8 cellular contexts compared by ENCODE assay signal in the genomic region with DNA sequence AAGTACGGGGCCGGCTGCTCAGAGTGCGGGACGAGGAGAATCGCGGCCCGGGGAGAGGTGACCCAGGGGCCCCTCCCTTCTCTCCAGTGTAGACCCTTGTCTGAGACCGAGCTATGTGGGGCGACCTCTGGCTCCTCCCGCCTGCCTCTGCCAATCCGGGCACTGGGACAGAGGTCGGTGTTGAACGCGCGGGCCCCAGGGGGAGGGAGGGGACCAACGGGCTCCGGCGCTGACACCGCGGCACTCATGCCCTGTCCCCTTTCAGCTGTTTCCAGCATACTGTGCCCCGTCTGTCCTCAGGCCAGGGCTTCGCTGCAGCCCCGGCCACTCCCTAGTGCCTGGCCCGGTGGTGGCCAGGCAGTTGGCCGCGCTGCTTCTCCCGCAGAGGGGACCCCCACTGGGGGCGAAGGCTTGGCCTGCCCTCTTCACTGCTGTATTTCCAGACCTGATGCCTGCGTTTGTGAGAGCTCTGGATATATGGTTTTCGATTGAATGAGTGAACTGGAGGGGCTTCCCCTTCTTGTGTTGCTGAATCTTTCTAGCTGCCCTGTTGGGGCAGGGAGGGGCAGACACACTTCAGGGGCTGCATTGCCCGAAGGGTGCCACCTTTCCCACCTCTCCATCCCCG. TPM values are rescaled to one million over a fixed set of nuclear protein-coding genes. Genes with fewer than 3 reads are reported as not detected.
A peak's percentile ranks its signal among the peaks of the same experiment; 100 is the strongest.
DNase-seq lines count a peak whose midpoint lies in the region; ATAC-seq, FAIRE-seq and TF ChIP-seq lines count a peak whose summit lies in the region.

No MANE protein-coding gene starts in this region.

- H3K27me3 Mint-ChIP-seq in activated naive CD8-positive, alpha-beta T cell treated with anti-CD3 and anti-CD28 coated beads for 36 hours, result no peaks in the 10 kb centered on the region

- peaks cover 0 to 45% (median 43%) of the 10 kb centered on the region in 9 donors for H3K36me3 ChIP-seq in heart left ventricle

- ATAC-seq in GM18505 (IDR thresholded peaks at IDR 0.05; ENCODE audit: unreplicated experiment) (peak; percentile 27), HG03045 (IDR thresholded peaks at IDR 0.05; ENCODE audit: unreplicated experiment) (peak; percentile 30), heart left ventricle (peak; percentile 61 to 74 (median 67))

- intact Hi-C loops in heart left ventricle (cut with DNase I) (loop anchor here in 5 of 10 donors (5.0 to 10.0 kb wide), 3 partner anchors 50 to 397 kb away; no protein-coding TSS in a partner anchor), posterior vena cava (cut with DNase I) (no loop called here)

- no peaks in the 10 kb centered on the region for H3K9me3 ChIP-seq in heart left ventricle

- peak in 1 of 12 donors; percentile 19 for TF ChIP-seq CTCF in heart left ventricle (IDR thresholded peaks at IDR 0.05)

- H3K27me3 ChIP-seq in heart left ventricle, result no peaks in the 10 kb centered on the region

- H3K4me3 Mint-ChIP-seq in activated naive CD8-positive, alpha-beta T cell treated with anti-CD3 and anti-CD28 coated beads for 36 hours, result peak overlapping the region; percentile 100

- 6 to 16% (median 8%) methylated on average over 19 to 32 of the region's 32 CpGs for WGBS in heart left ventricle, 4 donors

- peak overlapping the region; percentile 79 to 97 (median 92) for H3K27ac ChIP-seq in heart left ventricle

- DNase-seq in 8988T, result peak; percentile 63
- DNase-seq in RCC 7860 (ENCODE audit: low spot score), result peak; percentile 39
- DNase-seq in activated naive CD8-positive, alpha-beta T cell treated with anti-CD3 and anti-CD28 coated beads for 36 hours, result peak; percentile 69
- peak; percentile 74 to 85 (median 76) for DNase-seq in heart left ventricle
- peak; percentile 85 for DNase-seq in posterior vena cava (ENCODE audit: low spot score)
- no peak for DNase-seq in NCI-H1930 (lab: John Stamatoyannopoulos, UW)

- H3K4me3 ChIP-seq in heart left ventricle, result peak overlapping the region; percentile 67 to 97 (median 84)

- H3K4me1 Mint-ChIP-seq in activated naive CD8-positive, alpha-beta T cell treated with anti-CD3 and anti-CD28 coated beads for 36 hours, result peaks cover 32% of the 10 kb centered on the region

- peak overlapping the region; percentile 100 for H3K27ac Mint-ChIP-seq in activated naive CD8-positive, alpha-beta T cell treated with anti-CD3 and anti-CD28 coated beads for 36 hours

- H3K4me1 ChIP-seq in heart left ventricle, result peaks cover 0 to 59% (median 33%) of the 10 kb centered on the region in 12 donors

- TF ChIP-seq POLR2A in GM18505 (IDR thresholded peaks at IDR 0.05; ENCODE audit: borderline replicate concordance, extremely low read depth, insufficient read depth, insufficient read length) (no peak), heart left ventricle (IDR thresholded peaks at IDR 0.05) (no peak)

- FAIRE-seq in RCC 7860 (lab: Jason Lieb, UNC), result no peak

- H3K36me3 Mint-ChIP-seq in activated naive CD8-positive, alpha-beta T cell treated with anti-CD3 and anti-CD28 coated beads for 36 hours, result peaks cover 59% of the 10 kb centered on the region

- peaks cover 2% of the 10 kb centered on the region for H3K9me3 Mint-ChIP-seq in activated naive CD8-positive, alpha-beta T cell treated with anti-CD3 and anti-CD28 coated beads for 36 hours

RNA-seq across cellular contexts. Expression of a gene that starts 0.8 kb away (rescaled TPM):
- total RNA-seq in activated naive CD8-positive, alpha-beta T cell treated with anti-CD3 and anti-CD28 coated beads for 36 hours, result 100 to 1,000 TPM; 162 to 182 TPM
- total RNA-seq in heart left ventricle, result 100 to 1,000 TPM; 208 to 502 (median 273) TPM
- 100 to 1,000 TPM; 520 to 868 TPM for polyA plus RNA-seq in heart left ventricle
- total RNA-seq in posterior vena cava, result 10 to 100 TPM; 56.6 to 63.1 TPM

RNA-seq across cellular contexts. Expression of a gene that starts 1.0 kb away (rescaled TPM):
- total RNA-seq in activated naive CD8-positive, alpha-beta T cell treated with anti-CD3 and anti-CD28 coated beads for 36 hours, result 10 to 100 TPM; 12.3 to 15.6 TPM
- total RNA-seq in heart left ventricle, result 10 to 100 TPM in 1 of 9 donors, 1 to 10 TPM in 8; 1.7 to 11.8 (median 8.8) TPM
- polyA plus RNA-seq in heart left ventricle, result 10 to 100 TPM; 11.3 to 13.8 TPM
- 10 to 100 TPM in 1 of 2 donors, 1 to 10 TPM in 1; 9.2 to 12.1 TPM for total RNA-seq in posterior vena cava

Comparison
In these comparisons a context has a peak if more than half of its experiments do, and no peak if none do; other contexts are left out.
1. DNase-seq: peak in 8988T (single experiment), RCC 7860 (single experiment), activated naive CD8-positive, alpha-beta T cell treated with anti-CD3 and anti-CD28 coated beads for 36 hours (single experiment), heart left ventricle (5 of 5) and posterior vena cava (single experiment); none in NCI-H1930 (0 of 2).
2. Peak in every context shown above with its lines, with median percentiles within 50 percentile points of each other: ATAC-seq.